In the genomic region with DNA sequence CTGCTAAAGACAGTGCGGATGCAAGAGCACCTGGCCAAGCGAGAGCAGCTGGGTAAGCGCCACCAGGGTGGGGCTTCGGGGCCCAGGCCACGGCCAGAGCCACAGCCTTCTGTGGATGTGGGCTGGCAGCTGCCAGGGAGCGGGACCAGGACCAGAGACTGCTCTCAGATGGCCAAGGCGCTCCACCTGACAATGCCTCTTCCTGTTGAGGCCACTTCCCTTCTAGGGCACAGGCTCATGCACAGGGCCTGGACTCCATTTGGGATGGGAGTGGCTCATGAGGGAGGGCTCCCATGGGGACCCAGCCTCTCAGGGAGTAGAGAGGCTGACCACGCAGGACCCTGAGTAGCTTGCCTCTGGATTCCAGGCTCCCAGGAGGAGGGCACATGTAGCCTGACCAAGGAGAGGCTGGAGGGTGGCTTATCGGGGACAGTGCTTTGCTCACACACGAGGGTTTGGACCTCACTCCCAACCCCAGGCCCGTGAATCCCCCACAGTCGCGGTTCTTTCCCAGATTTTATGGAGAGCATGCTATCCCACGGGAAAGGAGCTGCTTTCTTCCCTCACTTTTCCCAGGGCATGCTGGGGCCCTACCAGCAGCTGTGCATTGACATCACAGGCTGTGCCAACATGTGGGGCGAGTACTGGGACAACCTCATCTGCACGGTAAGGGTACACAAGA, we compare ENCODE assay signal across 19 cellular contexts. TPM values are rescaled to one million over a fixed set of nuclear protein-coding genes. Genes with fewer than 3 reads are reported as not detected.
DNase-seq lines count a peak whose midpoint lies in the region; ATAC-seq and TF ChIP-seq lines count a peak whose summit lies in the region.
"Had no signal": no experiment of that assay in that cellular context is flagged by ENCODE, and none has a peak within 500 bp of the region (broad histone marks: within the 10 kb centered on the region; RNA-seq: fewer than 3 reads in every experiment).

No MANE protein-coding gene starts in this region.

- DNase-seq in natural killer cell (peak; percentile 11), left lobe of liver (ENCODE audit: low spot score) (peak; percentile 42), activated gamma-delta T cell (lab: John Stamatoyannopoulos, UW) (no peak), HUDEP-2 (lab: John Stamatoyannopoulos, UW; ENCODE audit: unreplicated experiment in 76 of 76) (no peak)
- DNase-seq in natural killer cell treated with Interleukin-12 subunit alpha and Interleukin-12 subunit beta and Interleukin-15 and Interleukin-18, amount 100 ng/mL, for 72 hours (ENCODE audit: low spot score), result no peak
- no peak for DNase-seq in stimulated activated naive CD4-positive, alpha-beta T cell treated with Interleukin-2 at 50 U/mL for 16 hours (lab: John Stamatoyannopoulos, UW)
- DNase-seq: ACHN, COR-L47, DMS153, KBM-7, NCI-H1048, NCI-H1436 treated with DMSO at 0.1 percent for 48 hours, NCI-H2029 treated with DMSO at 0.1 percent for 48 hours, NCI-H748 treated with DMSO at 0.1 percent for 48 hours, PC-3 had no signal

- no peaks in the 10 kb centered on the region for H3K9me3 Mint-ChIP-seq in natural killer cell
- H3K9me3 Mint-ChIP-seq in natural killer cell treated with Interleukin-12 subunit alpha and Interleukin-12 subunit beta and Interleukin-15 and Interleukin-18, amount 100 ng/mL, for 72 hours, result no peaks in the 10 kb centered on the region
- H3K9me3 Mint-ChIP-seq: CD14-positive monocyte, GM23338 had no signal

- no peak overlapping the region for H3K27ac Mint-ChIP-seq in natural killer cell
- no peak overlapping the region for H3K27ac Mint-ChIP-seq in natural killer cell treated with Interleukin-12 subunit alpha and Interleukin-12 subunit beta and Interleukin-15 and Interleukin-18, amount 100 ng/mL, for 72 hours
- H3K27ac Mint-ChIP-seq: GM23338 had no signal

- ATAC-seq in natural killer cell, result no peak
- ATAC-seq in natural killer cell treated with Interleukin-12 subunit alpha and Interleukin-12 subunit beta and Interleukin-15 and Interleukin-18, amount 100 ng/mL, for 72 hours, result no peak
- no peak for ATAC-seq in left lobe of liver
- ATAC-seq: GM23338, HCT116, PC-3 had no signal

- H3K4me3 ChIP-seq in neutrophil (ENCODE audit: low read depth in 1 of 2, low read length in 1 of 2), result no peak overlapping the region
- H3K4me3 ChIP-seq: GM23338 had no signal

- H3K27me3 ChIP-seq in neutrophil, result no peaks in the 10 kb centered on the region

- H3K4me3 Mint-ChIP-seq in natural killer cell, result no peak overlapping the region
- H3K4me3 Mint-ChIP-seq in natural killer cell treated with Interleukin-12 subunit alpha and Interleukin-12 subunit beta and Interleukin-15 and Interleukin-18, amount 100 ng/mL, for 72 hours, result no peak overlapping the region
- H3K4me3 Mint-ChIP-seq: CD14-positive monocyte, GM23338 had no signal

- no peaks in the 10 kb centered on the region for H3K36me3 Mint-ChIP-seq in natural killer cell
- no peaks in the 10 kb centered on the region for H3K36me3 Mint-ChIP-seq in natural killer cell treated with Interleukin-12 subunit alpha and Interleukin-12 subunit beta and Interleukin-15 and Interleukin-18, amount 100 ng/mL, for 72 hours

- peak overlapping the region; percentile 40 for H3K27ac ChIP-seq in neutrophil

- TF ChIP-seq CTCF in natural killer cell (IDR thresholded peaks at IDR 0.05), result no peak
- TF ChIP-seq CTCF in neutrophil (IDR thresholded peaks at IDR 0.05), result no peak

- H3K9me3 ChIP-seq in neutrophil, result no peaks in the 10 kb centered on the region

- intact Hi-C loops in natural killer cell (cut with micrococcal nuclease), result no loop called here

- peaks cover 54% of the 10 kb centered on the region in 2 experiments for H3K4me1 ChIP-seq in neutrophil (ENCODE audit: control insufficient read depth in 1 of 2, insufficient read depth in 1 of 2, low read depth in 1 of 2, low read length in 1 of 2)

- H3K36me3 ChIP-seq in neutrophil, result peaks cover 12% of the 10 kb centered on the region

- H3K4me1 Mint-ChIP-seq in natural killer cell, result peaks cover 0 to 10% of the 10 kb centered on the region in 2 donors
- H3K4me1 Mint-ChIP-seq in natural killer cell treated with Interleukin-12 subunit alpha and Interleukin-12 subunit beta and Interleukin-15 and Interleukin-18, amount 100 ng/mL, for 72 hours (ENCODE audit: low read depth in 2 of 2), result no peaks in the 10 kb centered on the region
- H3K4me1 Mint-ChIP-seq: GM23338 had no signal

- no peaks in the 10 kb centered on the region for H3K27me3 Mint-ChIP-seq in natural killer cell (ENCODE audit: low read depth in 2 of 2)
- no peaks in the 10 kb centered on the region for H3K27me3 Mint-ChIP-seq in natural killer cell treated with Interleukin-12 subunit alpha and Interleukin-12 subunit beta and Interleukin-15 and Interleukin-18, amount 100 ng/mL, for 72 hours

RNA-seq across cellular contexts. Expression of a gene that starts 25.1 kb away (rescaled TPM):
- total RNA-seq in natural killer cell (100 to 1,000 TPM in 1 of 3 donors, 10 to 100 TPM in 2; 79.4 to 101 (median 93.9) TPM), left lobe of liver (479 TPM)
- total RNA-seq in natural killer cell treated with Interleukin-12 subunit alpha and Interleukin-12 subunit beta and Interleukin-15 and Interleukin-18, amount 100 ng/mL, for 72 hours, result 10 to 100 TPM; 78.6 to 88.2 TPM

RNA-seq across cellular contexts. Expression of a gene that starts 26.6 kb away (rescaled TPM):
- total RNA-seq in natural killer cell (10 to 100 TPM; 60.5 to 71.0 (median 67.7) TPM), left lobe of liver (37.5 TPM)
- total RNA-seq in natural killer cell treated with Interleukin-12 subunit alpha and Interleukin-12 subunit beta and Interleukin-15 and Interleukin-18, amount 100 ng/mL, for 72 hours, result 10 to 100 TPM; 55.8 to 63.1 TPM

RNA-seq across cellular contexts. Expression of a gene that starts 53.5 kb away (rescaled TPM):
- 10 to 100 TPM; 37.2 to 46.1 (median 44.0) TPM for total RNA-seq in natural killer cell
- total RNA-seq in natural killer cell treated with Interleukin-12 subunit alpha and Interleukin-12 subunit beta and Interleukin-15 and Interleukin-18, amount 100 ng/mL, for 72 hours, result 10 to 100 TPM; 59.9 to 66.8 TPM
- 12.1 TPM for total RNA-seq in left lobe of liver

Comparison
In these comparisons a context has a peak if more than half of its experiments do, and no peak if none do; other contexts are left out.
1. DNase-seq: peak in natural killer cell (single experiment) and left lobe of liver (single experiment); none in natural killer cell treated with Interleukin-12 subunit alpha and Interleukin-12 subunit beta and Interleukin-15 and Interleukin-18, amount 100 ng/mL, for 72 hours (single experiment), activated gamma-delta T cell (single experiment), HUDEP-2 (0 of 76) and stimulated activated naive CD4-positive, alpha-beta T cell treated with Interleukin-2 at 50 U/mL for 16 hours (single experiment).